8 cellular contexts compared by ENCODE assay signal in genomic region chr6:33316603-33317417, GRCh38. TPM values are rescaled to one million over a fixed set of nuclear protein-coding genes. Genes with fewer than 3 reads are reported as not detected.
DNase-seq lines count a peak whose midpoint lies in the region; ATAC-seq, FAIRE-seq and TF ChIP-seq lines count a peak whose summit lies in the region.

No MANE protein-coding gene starts in this region.

- no peak for ATAC-seq in activated CD4-positive, alpha-beta T cell treated with anti-CD3 and anti-CD28 coated beads for 36 hours
- ATAC-seq in activated naive CD8-positive, alpha-beta T cell treated with anti-CD3 and anti-CD28 coated beads, Interleukin-2, amount 50 U/mL, for 24 hours, result no peak

- no peak for TF ChIP-seq CTCF in keratinocyte (optimal IDR thresholded peaks at IDR 0.05 in 1 of 3, IDR thresholded peaks at IDR 0.05 in 1 of 3, conservative IDR thresholded peaks at IDR 0.05 in 1 of 3; ENCODE audit: extremely low read depth in 1 of 3, insufficient read depth in 2 of 3, low read length in 3 of 3)
- TF ChIP-seq CTCF in testis (IDR thresholded peaks at IDR 0.05), result no peak

- no peak for FAIRE-seq in keratinocyte (lab: Jason Lieb, UNC)

- H3K36me3 Mint-ChIP-seq in activated CD4-positive, alpha-beta T cell treated with anti-CD3 and anti-CD28 coated beads for 36 hours (ENCODE audit: low read depth), result peaks cover 53% of the 10 kb centered on the region
- H3K36me3 Mint-ChIP-seq in activated naive CD8-positive, alpha-beta T cell treated with anti-CD3 and anti-CD28 coated beads, Interleukin-2, amount 50 U/mL, for 24 hours (ENCODE audit: low read depth), result peaks cover 44% of the 10 kb centered on the region

- peak overlapping the region; percentile 63 for H3K27ac Mint-ChIP-seq in activated CD4-positive, alpha-beta T cell treated with anti-CD3 and anti-CD28 coated beads for 36 hours
- H3K27ac Mint-ChIP-seq in activated naive CD8-positive, alpha-beta T cell treated with anti-CD3 and anti-CD28 coated beads, Interleukin-2, amount 50 U/mL, for 24 hours, result peak overlapping the region; percentile 75

- no peak for DNase-seq in activated CD4-positive, alpha-beta T cell treated with anti-CD3 and anti-CD28 coated beads for 36 hours
- no peak for DNase-seq in activated CD4-positive, alpha-beta T cell treated with anti-CD3 and anti-CD28 coated beads, Interleukin-2, amount 50 U/mL, for 1 hour
- DNase-seq in activated naive CD8-positive, alpha-beta T cell treated with anti-CD3 and anti-CD28 coated beads, Interleukin-2, amount 50 U/mL, for 24 hours, result no peak
- no peak for DNase-seq in keratinocyte (ENCODE audit: low read depth, low spot score)
- no peak for DNase-seq in testis
- no peak for DNase-seq in effector CD8-positive, alpha-beta T cell (lab: John Stamatoyannopoulos, UW)
- DNase-seq in NCI-H2227 treated with DMSO at 0.1 percent for 48 hours (lab: John Stamatoyannopoulos, UW), result no peak
- no peak for DNase-seq in germinal center (ENCODE audit: low spot score)

- H3K27me3 ChIP-seq in keratinocyte (ENCODE audit: control insufficient read depth, extremely low read depth, insufficient read depth, low read length) (no peaks in the 10 kb centered on the region), testis (no peaks in the 10 kb centered on the region)

- no peaks in the 10 kb centered on the region for H3K9me1 ChIP-seq in keratinocyte (ENCODE audit: control insufficient read depth, extremely low read depth, insufficient read depth, low read length)

- H3K27ac ChIP-seq in keratinocyte (ENCODE audit: control insufficient read depth, insufficient read depth, low read length) (no peak overlapping the region), testis (peak overlapping the region; percentile 82 to 89)

- 42 to 56% methylated on average over 11 to 19 of the region's 19 CpGs for WGBS in testis, 2 donors

- peak overlapping the region; percentile 80 for H3K4me3 Mint-ChIP-seq in activated CD4-positive, alpha-beta T cell treated with anti-CD3 and anti-CD28 coated beads for 36 hours
- H3K4me3 Mint-ChIP-seq in activated naive CD8-positive, alpha-beta T cell treated with anti-CD3 and anti-CD28 coated beads, Interleukin-2, amount 50 U/mL, for 24 hours, result peak overlapping the region; percentile 72

- peaks cover 22 to 30% of the 10 kb centered on the region in 2 experiments for H3K36me3 ChIP-seq in keratinocyte (ENCODE audit: control insufficient read depth in 2 of 2, extremely low read depth in 1 of 2, insufficient read depth in 2 of 2, low read length in 2 of 2)
- no peaks in the 10 kb centered on the region for H3K36me3 ChIP-seq in testis (ENCODE audit: low read depth, missing control alignments)

- H2AFZ ChIP-seq in keratinocyte (ENCODE audit: control insufficient read depth, low read length), result no peak overlapping the region

- H3K4me2 ChIP-seq in keratinocyte (ENCODE audit: control insufficient read depth, extremely low read depth, insufficient read depth, low read depth, low read length), result peak overlapping the region; percentile 65

- CTCF ChIA-PET in activated CD4-positive, alpha-beta T cell treated with anti-CD3 and anti-CD28 coated beads for 36 hours (lab: Charles Lee), result interaction anchor here (0.8 to 3.0 kb wide), 3 partner anchors 11 to 101 kb away, joined by 3 to 13 read pairs (median 3); partner anchors contain the start of genes CUTA and RGL2

- no peaks in the 10 kb centered on the region for H3K9me3 Mint-ChIP-seq in activated CD4-positive, alpha-beta T cell treated with anti-CD3 and anti-CD28 coated beads for 36 hours (ENCODE audit: low read depth)
- H3K9me3 Mint-ChIP-seq in activated naive CD8-positive, alpha-beta T cell treated with anti-CD3 and anti-CD28 coated beads, Interleukin-2, amount 50 U/mL, for 24 hours, result no peaks in the 10 kb centered on the region

- H4K20me1 ChIP-seq in keratinocyte (ENCODE audit: control insufficient read depth, extremely low read depth, insufficient read depth, low read length), result no peaks in the 10 kb centered on the region

- no peak overlapping the region for H3K9ac ChIP-seq in keratinocyte (ENCODE audit: control insufficient read depth, extremely low read depth, insufficient read depth, low read length)

- H3K9me3 ChIP-seq in keratinocyte (ENCODE audit: control insufficient read depth, low read depth, low read length), result no peaks in the 10 kb centered on the region
- no peaks in the 10 kb centered on the region for H3K9me3 ChIP-seq in testis

- H3K4me1 ChIP-seq in keratinocyte (ENCODE audit: control insufficient read depth, extremely low read depth, insufficient read depth, low read length) (peaks cover 44% of the 10 kb centered on the region), testis (peaks cover 49% of the 10 kb centered on the region)

- H3K4me1 Mint-ChIP-seq in activated CD4-positive, alpha-beta T cell treated with anti-CD3 and anti-CD28 coated beads for 36 hours, result peaks cover 74% of the 10 kb centered on the region
- peaks cover 82% of the 10 kb centered on the region for H3K4me1 Mint-ChIP-seq in activated naive CD8-positive, alpha-beta T cell treated with anti-CD3 and anti-CD28 coated beads, Interleukin-2, amount 50 U/mL, for 24 hours

- H3K4me3 ChIP-seq in keratinocyte (ENCODE audit: control insufficient read depth in 2 of 3, extremely low read depth in 1 of 3, insufficient read depth in 2 of 3, low read depth in 1 of 3, low read length in 3 of 3), result peak overlapping the region; percentile 45 to 54 (median 48)
- H3K4me3 ChIP-seq in testis, result peak overlapping the region; percentile 50 to 52

- no peaks in the 10 kb centered on the region for H3K27me3 Mint-ChIP-seq in activated CD4-positive, alpha-beta T cell treated with anti-CD3 and anti-CD28 coated beads for 36 hours
- H3K27me3 Mint-ChIP-seq in activated naive CD8-positive, alpha-beta T cell treated with anti-CD3 and anti-CD28 coated beads, Interleukin-2, amount 50 U/mL, for 24 hours, result no peaks in the 10 kb centered on the region

- H3K79me2 ChIP-seq in keratinocyte (ENCODE audit: control insufficient read depth, insufficient read depth, low read length), result peaks cover 50% of the 10 kb centered on the region

- dilution Hi-C loops in keratinocyte (cut with MboI; ENCODE audit: extremely low pct_ligation_motif_present, low sequenced_read_pairs), result no loop called here

- POLR2A ChIA-PET in activated CD4-positive, alpha-beta T cell treated with anti-CD3 and anti-CD28 coated beads for 36 hours (lab: Charles Lee), result interaction anchor here (1.0 to 2.0 kb wide), 4 partner anchors 17 to 345 kb away, joined by 5 to 10 read pairs (median 7); partner anchors contain the start of genes B3GALT4 and RGL2

- intact Hi-C loops in activated CD4-positive, alpha-beta T cell treated with anti-CD3 and anti-CD28 coated beads for 36 hours (cut with DNase I, micrococcal nuclease), result loop anchor here (1.0 to 10.0 kb wide), 8 partner anchors 45 to 1140 kb away; partner anchors contain the start of genes AGPAT1 (in 1 of the 2), CUTA (in 1 of the 2), HMGA1 (in 1 of the 2) and RNF5 (in 1 of the 2)
- intact Hi-C loops in testis (cut with DNase I; ENCODE audit: low total_unique reads), result loop anchor here (10.0 kb wide), 2 partner anchors 98 to 112 kb away; partner anchors contain the start of genes CUTA, HSD17B8, PHF1 and RING1

- TF ChIP-seq POLR2A in testis (IDR thresholded peaks at IDR 0.05), result no peak

RNA-seq across cellular contexts. Expression of gene ZBTB22, which starts 0.7 kb away (rescaled TPM):
- 1 to 10 TPM; 9.0 to 9.9 TPM for total RNA-seq in activated CD4-positive, alpha-beta T cell treated with anti-CD3 and anti-CD28 coated beads for 36 hours
- polyA plus RNA-seq in keratinocyte (6.0 to 11.4 TPM (median 6.5 TPM) in 3 replicates), testis (ENCODE audit: insufficient read depth, low read depth, low replicate concordance) (15.2 TPM)
- polyA plus RNA-seq in keratinocyte (2011; ENCODE audit: low read depth), result 1.5 TPM
- 4.2 and 7.3 TPM in 2 replicates for polyA plus RNA-seq in keratinocyte (2011; cell fraction: cytosol; rRNA removed)
- polyA plus RNA-seq in keratinocyte (2011; cell fraction: nucleus; rRNA removed), result 10.2 and 14.2 TPM in 2 replicates
- 7.3 and 9.7 TPM in 2 replicates for polyA plus RNA-seq in keratinocyte (2012; ENCODE audit: low replicate concordance)
- 6.2 to 13.2 TPM (median 10.4 TPM) in 3 replicates for polyA minus RNA-seq in keratinocyte
- polyA minus RNA-seq in keratinocyte (2011; cell fraction: cytosol; rRNA and poly(A)+ RNA removed), result 7.1 TPM
- 4.5 and 5.5 TPM in 2 replicates for polyA minus RNA-seq in keratinocyte (2011; cell fraction: nucleus; rRNA and poly(A)+ RNA removed)
- 10 to 100 TPM; 13.4 to 17.1 TPM for total RNA-seq in testis

RNA-seq across cellular contexts. Expression of gene TAPBP, which starts 2.9 kb away (rescaled TPM):
- 100 to 1,000 TPM; 164 to 190 TPM for total RNA-seq in activated CD4-positive, alpha-beta T cell treated with anti-CD3 and anti-CD28 coated beads for 36 hours
- polyA plus RNA-seq in keratinocyte (22.2 to 82.4 TPM (median 25.0 TPM) in 3 replicates), testis (ENCODE audit: insufficient read depth, low read depth, low replicate concordance) (34.6 TPM)
- polyA plus RNA-seq in keratinocyte (2011; ENCODE audit: low read depth), result 15.6 TPM
- polyA plus RNA-seq in keratinocyte (2011; cell fraction: cytosol; rRNA removed), result 25.8 and 41.5 TPM in 2 replicates
- 123 and 164 TPM in 2 replicates for polyA plus RNA-seq in keratinocyte (2011; cell fraction: nucleus; rRNA removed)
- polyA plus RNA-seq in keratinocyte (2012; ENCODE audit: low replicate concordance), result 39.1 and 78.1 TPM in 2 replicates
- 32.8 to 169 TPM (median 33.7 TPM) in 3 replicates for polyA minus RNA-seq in keratinocyte
- polyA minus RNA-seq in keratinocyte (2011; cell fraction: cytosol; rRNA and poly(A)+ RNA removed), result 109 TPM
- polyA minus RNA-seq in keratinocyte (2011; cell fraction: nucleus; rRNA and poly(A)+ RNA removed), result 137 and 140 TPM in 2 replicates
- 100 to 1,000 TPM in 1 of 2 donors, 10 to 100 TPM in 1; 76.5 to 128 TPM for total RNA-seq in testis

RNA-seq across cellular contexts. Expression of gene DAXX, which starts 5.9 kb away (rescaled TPM):
- 10 to 100 TPM; 66.2 to 75.5 TPM for total RNA-seq in activated CD4-positive, alpha-beta T cell treated with anti-CD3 and anti-CD28 coated beads for 36 hours
- polyA plus RNA-seq in keratinocyte, result 16.3 to 42.8 TPM (median 23.1 TPM) in 3 replicates
- polyA plus RNA-seq in keratinocyte (2011; ENCODE audit: low read depth), result 39.1 TPM
- 25.7 and 38.7 TPM in 2 replicates for polyA plus RNA-seq in keratinocyte (2011; cell fraction: cytosol; rRNA removed)
- 32.3 and 34.2 TPM in 2 replicates for polyA plus RNA-seq in keratinocyte (2011; cell fraction: nucleus; rRNA removed)
- 32.1 and 59.5 TPM in 2 replicates for polyA plus RNA-seq in keratinocyte (2012; ENCODE audit: low replicate concordance)
- polyA minus RNA-seq in keratinocyte, result 9.1 to 55.7 TPM (median 17.5 TPM) in 3 replicates
- 11.1 TPM for polyA minus RNA-seq in keratinocyte (2011; cell fraction: cytosol; rRNA and poly(A)+ RNA removed)
- polyA minus RNA-seq in keratinocyte (2011; cell fraction: nucleus; rRNA and poly(A)+ RNA removed), result 14.0 and 24.6 TPM in 2 replicates
- total RNA-seq in testis, result 10 to 100 TPM; 61.8 to 75.3 TPM
- 118 TPM for polyA plus RNA-seq in testis (ENCODE audit: insufficient read depth, low read depth, low replicate concordance)

RNA-seq across cellular contexts. Expression of gene RGL2, which starts 18.1 kb away (rescaled TPM):
- 10 to 100 TPM; 19.9 to 21.5 TPM for total RNA-seq in activated CD4-positive, alpha-beta T cell treated with anti-CD3 and anti-CD28 coated beads for 36 hours
- polyA plus RNA-seq in keratinocyte (33.6 to 57.3 TPM (median 35.8 TPM) in 3 replicates), testis (ENCODE audit: insufficient read depth, low read depth, low replicate concordance) (52.7 TPM)
- 10.8 TPM for polyA plus RNA-seq in keratinocyte (2011; ENCODE audit: low read depth)
- polyA plus RNA-seq in keratinocyte (2011; cell fraction: cytosol; rRNA removed), result 24.7 and 34.6 TPM in 2 replicates
- polyA plus RNA-seq in keratinocyte (2011; cell fraction: nucleus; rRNA removed), result 107 and 125 TPM in 2 replicates
- 31.8 and 45.3 TPM in 2 replicates for polyA plus RNA-seq in keratinocyte (2012; ENCODE audit: low replicate concordance)
- 39.6 to 64.0 TPM (median 56.8 TPM) in 3 replicates for polyA minus RNA-seq in keratinocyte
- 48.2 TPM for polyA minus RNA-seq in keratinocyte (2011; cell fraction: cytosol; rRNA and poly(A)+ RNA removed)
- 35.5 and 41.4 TPM in 2 replicates for polyA minus RNA-seq in keratinocyte (2011; cell fraction: nucleus; rRNA and poly(A)+ RNA removed)
- 10 to 100 TPM; 42.8 to 46.2 TPM for total RNA-seq in testis

RNA-seq across cellular contexts. Expression of gene PFDN6, which starts 27.4 kb away (rescaled TPM):
- 10 to 100 TPM; 65.4 to 96.9 TPM for total RNA-seq in activated CD4-positive, alpha-beta T cell treated with anti-CD3 and anti-CD28 coated beads for 36 hours
- 68.3 to 106 TPM (median 68.5 TPM) in 3 replicates for polyA plus RNA-seq in keratinocyte
- polyA plus RNA-seq in keratinocyte (2011; ENCODE audit: low read depth), result 80.6 TPM
- 58.1 and 84.8 TPM in 2 replicates for polyA plus RNA-seq in keratinocyte (2011; cell fraction: cytosol; rRNA removed)
- 54.4 and 66.0 TPM in 2 replicates for polyA plus RNA-seq in keratinocyte (2011; cell fraction: nucleus; rRNA removed)
- 97.1 and 119 TPM in 2 replicates for polyA plus RNA-seq in keratinocyte (2012; ENCODE audit: low replicate concordance)
- polyA minus RNA-seq in keratinocyte, result 7.9 to 25.1 TPM (median 15.5 TPM) in 3 replicates
- 29.5 TPM for polyA minus RNA-seq in keratinocyte (2011; cell fraction: cytosol; rRNA and poly(A)+ RNA removed)
- polyA minus RNA-seq in keratinocyte (2011; cell fraction: nucleus; rRNA and poly(A)+ RNA removed), result 6.6 and 8.8 TPM in 2 replicates
- total RNA-seq in testis, result 10 to 100 TPM; 45.5 to 56.2 TPM
- polyA plus RNA-seq in testis (ENCODE audit: insufficient read depth, low read depth, low replicate concordance), result 123 TPM
